ENCODE assay signal across 8 cellular contexts in the genomic region with DNA sequence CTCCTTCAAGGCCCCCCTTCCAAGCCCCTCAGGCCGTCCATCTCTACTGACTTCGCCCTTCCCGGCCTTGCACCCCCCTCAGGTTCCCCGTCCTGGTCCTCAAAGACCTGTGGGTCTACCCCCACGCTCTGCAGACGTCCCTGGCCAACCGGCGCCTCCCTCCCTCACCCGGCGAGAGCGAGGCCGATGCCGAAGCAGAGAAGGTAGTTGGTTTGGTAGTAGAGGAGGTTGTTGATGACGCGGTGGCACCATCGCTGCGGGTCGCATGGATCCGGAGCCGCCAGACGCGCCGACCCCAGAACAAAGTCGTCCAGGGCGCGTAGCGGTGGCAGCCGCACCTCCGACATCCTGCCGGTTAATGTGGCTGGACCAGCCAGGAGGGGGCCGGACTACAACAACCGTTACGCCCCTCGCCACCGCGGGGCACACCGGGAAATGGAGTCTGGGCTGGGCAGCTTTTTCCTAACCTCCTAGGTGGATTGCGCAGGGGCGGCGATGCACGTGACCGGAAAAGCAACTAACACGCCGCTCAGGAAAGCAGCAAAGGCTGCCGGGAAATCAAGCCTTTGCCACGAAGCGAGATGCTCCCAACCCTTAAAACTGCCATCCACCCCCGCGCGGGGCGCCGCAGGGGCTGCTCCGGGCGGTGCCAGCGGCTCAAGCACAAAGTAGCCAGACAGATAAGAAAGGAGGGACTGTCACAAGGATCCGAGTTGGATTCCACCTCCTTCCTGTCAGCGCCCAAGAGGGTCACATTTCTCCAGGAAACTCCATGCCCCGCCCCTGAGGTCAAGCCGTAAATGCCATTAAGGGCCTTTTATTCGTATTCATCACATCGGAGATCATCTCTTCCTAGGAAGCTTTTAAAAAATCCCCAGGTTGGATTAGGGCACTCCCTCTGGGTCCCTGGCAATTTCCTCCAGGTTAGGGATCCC. TPM values are rescaled to one million over a fixed set of nuclear protein-coding genes. Genes with fewer than 3 reads are reported as not detected.
DNase-seq lines count a peak whose midpoint lies in the region; ATAC-seq and TF ChIP-seq lines count a peak whose summit lies in the region.

A gene with protein sequence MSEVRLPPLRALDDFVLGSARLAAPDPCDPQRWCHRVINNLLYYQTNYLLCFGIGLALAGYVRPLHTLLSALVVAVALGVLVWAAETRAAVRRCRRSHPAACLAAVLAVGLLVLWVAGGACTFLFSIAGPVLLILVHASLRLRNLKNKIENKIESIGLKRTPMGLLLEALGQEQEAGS (minus strand): TSS at position 362 of the 935 bp plus-strand sequence. CDS start 15 bp downstream, at position 347.

- H3K9ac ChIP-seq in BLaER1 treated with 17β-estradiol and CSF1 and Interleukin-3, amounts not matched to agents 10 nM and 100 nM = peak within 1 kb of the TSS; percentile 30 to 81 (median 76); a peak in 21 of 22 replicates
- H3K9ac ChIP-seq in mucosa of rectum (ENCODE audit: low read depth in 1 of 2, low read length in 2 of 2) = peak within 1 kb of the TSS; percentile 40 to 41

- peak within 1 kb of the TSS in 10 of 11 experiments; percentile 27 to 76 (median 70); a peak in 20 of 22 replicates for H3K27ac ChIP-seq in BLaER1 treated with 17β-estradiol and CSF1 and Interleukin-3, amounts not matched to agents 10 nM and 100 nM
- H3K27ac ChIP-seq in OCI-LY7 (ENCODE audit: low read depth, low read length, poor library complexity, severe bottlenecking) = no peak within 1 kb of the TSS
- H3K27ac ChIP-seq in mucosa of rectum (ENCODE audit: low read depth in 2 of 2, low read length in 2 of 2) = peak within 1 kb of the TSS; percentile 11 to 48

- peak; percentile 88 for ATAC-seq in GM19397 (IDR thresholded peaks at IDR 0.05; ENCODE audit: unreplicated experiment)

- H3K9me3 ChIP-seq in BLaER1 treated with 17β-estradiol and CSF1 and Interleukin-3, amounts not matched to agents 10 nM and 100 nM (replicated peaks in 1 of 11) = peaks cover 0 to 17% (median 0%) of the 10 kb centered on the region in 11 experiments; a peak in 4 of 22 replicates
- H3K9me3 ChIP-seq in OCI-LY7 (ENCODE audit: low read length) = no peaks in the 10 kb centered on the region
- no peaks in the 10 kb centered on the region for H3K9me3 ChIP-seq in mucosa of rectum (ENCODE audit: control insufficient read depth in 2 of 2, low read length in 2 of 2)

- H3K4me2 ChIP-seq in BLaER1 treated with 17β-estradiol and CSF1 and Interleukin-3, amounts not matched to agents 10 nM and 100 nM = peak within 1 kb of the TSS; percentile 67 to 87 (median 79)
- H3K4me2 ChIP-seq in OCI-LY7 (ENCODE audit: low read length) = peak within 1 kb of the TSS; percentile 71

- POLR2A ChIA-PET in OCI-LY7 (lab: Charles Lee) = no interaction called here

- intact Hi-C loops in OCI-LY7 (cut with micrococcal nuclease; ENCODE audit: unreplicated experiment) = no loop called here

- CTCF ChIA-PET in OCI-LY7 (lab: Charles Lee; ENCODE audit: unreplicated experiment) = no interaction called here

- peak; percentile 91 for DNase-seq in HT-29 (ENCODE audit: low spot score)
- peak; percentile 89 for DNase-seq in OCI-LY7 (ENCODE audit: low spot score)
- DNase-seq in activated T-cell treated with anti-CD3 and anti-CD28 coated beads, Interleukin-2, amount 50 U/mL, for 48 hours = peak; percentile 89 to 91
- DNase-seq in erythroblast (lab: John Stamatoyannopoulos, UW) = peak; percentile 88 to 90
- DNase-seq in stimulated activated CD8-positive, alpha-beta memory T cell treated with anti-CD3 and anti-CD28 coated beads, Interleukin-4, amount 100 ng/mL, for 4 hours (ENCODE audit: low read depth in 2 of 2, low spot score in 1 of 2) = peak; percentile 70 to 76

- TF ChIP-seq CTCF in OCI-LY7 (conservative IDR thresholded peaks at IDR 0.05; ENCODE audit: low read length) = no peak

- H3K9me2 ChIP-seq in OCI-LY7 (ENCODE audit: insufficient read depth, low read length) = no peaks in the 10 kb centered on the region

- peak within 1 kb of the TSS; percentile 76 for H2AFZ ChIP-seq in OCI-LY7 (ENCODE audit: low read length)

- BruUV-seq in OCI-LY7 (replicated peaks; lab: Mats Ljungman, UMichigan) = no TSS peak

- peak; percentile 79 for TF ChIP-seq POLR2A in erythroblast (IDR thresholded peaks at IDR 0.05; ENCODE audit: low read length)

- peaks cover 0 to 19% (median 6%) of the 10 kb centered on the region in 11 experiments; a peak in 6 of 22 replicates for H3K36me3 ChIP-seq in BLaER1 treated with 17β-estradiol and CSF1 and Interleukin-3, amounts not matched to agents 10 nM and 100 nM
- H3K36me3 ChIP-seq in OCI-LY7 (ENCODE audit: insufficient read depth, low read length) (no peaks in the 10 kb centered on the region), mucosa of rectum (ENCODE audit: control insufficient read depth in 2 of 2, insufficient read depth in 2 of 2, low read length in 2 of 2) (peaks cover 10 to 11% of the 10 kb centered on the region in 2 donors)

- peaks cover 0 to 52% (median 24%) of the 10 kb centered on the region in 11 experiments; a peak in 16 of 22 replicates for H3K27me3 ChIP-seq in BLaER1 treated with 17β-estradiol and CSF1 and Interleukin-3, amounts not matched to agents 10 nM and 100 nM
- no peaks in the 10 kb centered on the region for H3K27me3 ChIP-seq in mucosa of rectum (ENCODE audit: control insufficient read depth in 2 of 2, insufficient read depth in 2 of 2, low read length in 2 of 2)

- H3K4me3 ChIP-seq in BLaER1 treated with 17β-estradiol and CSF1 and Interleukin-3, amounts not matched to agents 10 nM and 100 nM = peak within 1 kb of the TSS; percentile 62 to 77 (median 74)
- H3K4me3 ChIP-seq in OCI-LY7 (ENCODE audit: low read depth, low read length, poor library complexity, severe bottlenecking) (peak within 1 kb of the TSS; percentile 67), mucosa of rectum (ENCODE audit: low read length in 2 of 2) (peak within 1 kb of the TSS; percentile 52 to 72)

- no peaks in the 10 kb centered on the region for H3K79me2 ChIP-seq in OCI-LY7 (ENCODE audit: insufficient read depth, low read depth, low read length)

- peaks cover 16 to 26% (median 21%) of the 10 kb centered on the region in 10 experiments; a peak in 19 of 20 replicates for H3K4me1 ChIP-seq in BLaER1 treated with 17β-estradiol and CSF1 and Interleukin-3, amounts not matched to agents 10 nM and 100 nM
- H3K4me1 ChIP-seq in OCI-LY7 (ENCODE audit: insufficient read depth, low read length, poor library complexity, severe bottlenecking) (peaks cover 7% of the 10 kb centered on the region), mucosa of rectum (ENCODE audit: control insufficient read depth in 2 of 2, insufficient read depth in 2 of 2, low read length in 2 of 2) (peaks cover 4 to 12% of the 10 kb centered on the region in 2 donors)

- H4K20me1 ChIP-seq in BLaER1 treated with 17β-estradiol and CSF1 and Interleukin-3, amounts not matched to agents 10 nM and 100 nM = peaks cover 0 to 16% (median 0%) of the 10 kb centered on the region in 11 experiments; a peak in 6 of 22 replicates
- H4K20me1 ChIP-seq in OCI-LY7 (ENCODE audit: insufficient read depth, low read length) = no peaks in the 10 kb centered on the region

RNA-seq across cellular contexts. Expression of the gene that starts here (rescaled TPM):
- total RNA-seq in HT-29 (2014; rRNA removed; shearing (Covaris generic)) = 0.15 and 0.57 TPM in 2 replicates
- 2.3 and 8.1 TPM in 2 replicates for total RNA-seq in OCI-LY7 (2014; rRNA removed; shearing (Covaris generic))
- total RNA-seq in OCI-LY7 (2022) = 17.5 and 20.3 TPM in 2 replicates

Comparison
In these comparisons a context has a peak if more than half of its experiments do, and no peak if none do; other contexts are left out.
1. Peak in DNase-seq in HT-29; RNA of the gene not detected or under 1 TPM.